ENCODE assay signal across 16 cellular contexts in the genomic region with DNA sequence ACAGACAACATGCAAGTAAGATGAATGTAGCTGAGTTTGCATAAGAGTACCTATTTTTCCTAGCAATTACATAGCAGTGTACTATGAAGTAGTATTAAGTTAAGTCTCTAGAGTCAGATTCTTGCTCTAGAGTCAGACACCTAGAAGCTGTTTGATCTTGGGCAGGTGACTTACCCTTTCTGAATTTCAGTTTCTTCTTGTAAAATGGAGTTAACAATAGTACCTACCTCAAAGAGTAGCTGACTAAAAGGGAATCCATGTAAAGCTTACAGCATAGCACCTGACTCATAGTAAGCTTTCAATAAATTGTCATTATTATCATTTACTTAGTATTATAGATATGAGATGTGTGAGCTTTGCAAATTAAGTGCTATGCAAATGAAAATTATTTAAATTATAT.
"Had no signal": no experiment of that assay in that cellular context is flagged by ENCODE, and none has a peak within 500 bp of the region (broad histone marks: within the 10 kb centered on the region; RNA-seq: fewer than 3 reads in every experiment).

No MANE protein-coding gene starts in this region.

- H3K27me3 ChIP-seq: colonic mucosa, transverse colon had no signal

- H3K27ac ChIP-seq: colonic mucosa, lower lobe of right lung, transverse colon had no signal

- H3K4me3 ChIP-seq: colonic mucosa, lower lobe of right lung, transverse colon had no signal

- H3K9me3 ChIP-seq: colonic mucosa, lower lobe of right lung, transverse colon had no signal

- ATAC-seq: left cardiac atrium, lower lobe of right lung, right cardiac atrium had no signal

- DNase-seq: activated CD4-positive, alpha-beta memory T cell treated with anti-CD3 and anti-CD28 coated beads, Interleukin-2, amount 10 ng/mL, durations not matched to agents 7 days and 5 days; activated CD4-positive, alpha-beta T cell treated with anti-CD3 and anti-CD28 coated beads for 1 hour; activated CD8-positive, alpha-beta memory T cell treated with anti-CD3 and anti-CD28 coated beads, Interleukin-2, amount 50 U/mL, for 48 hours; activated effector memory CD4-positive, alpha-beta T cell treated with anti-CD3 and anti-CD28 coated beads, Interleukin-2, amount 50 U/mL, for 16 hours; colonic mucosa; effector CD4-positive, alpha-beta T cell; foreskin melanocyte; head of caudate nucleus; left cardiac atrium; naive B cell; right cardiac atrium; small intestine; substantia nigra; transverse colon had no signal

- H3K4me1 ChIP-seq: colonic mucosa had no signal

- H3K36me3 ChIP-seq: colonic mucosa, lower lobe of right lung, transverse colon had no signal

- FAIRE-seq: endothelial cell of umbilical vein, small intestine had no signal
